Comparison of ENCODE assay signal across 23 cellular contexts in the genomic region with DNA sequence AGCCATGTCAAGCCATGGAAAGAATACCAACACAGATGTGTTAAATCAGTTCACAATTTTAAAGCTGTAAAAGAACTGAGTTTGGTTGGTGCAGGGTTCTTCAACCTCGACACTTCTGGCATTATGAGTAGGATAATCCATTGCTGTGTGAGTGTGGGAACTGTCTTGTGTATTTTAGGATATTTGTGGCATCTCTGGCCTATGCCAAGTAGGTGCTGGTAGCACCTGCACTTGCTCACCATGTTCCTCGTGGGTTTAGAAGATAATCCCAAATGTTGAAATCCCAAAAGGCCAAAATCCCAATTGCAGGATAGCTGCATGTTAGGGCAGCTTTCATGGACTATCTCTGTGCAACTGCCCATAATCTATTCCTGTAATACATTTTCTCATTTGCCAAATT. TPM values are rescaled to one million over a fixed set of nuclear protein-coding genes. Genes with fewer than 3 reads are reported as not detected.
DNase-seq lines count a peak whose midpoint lies in the region; ATAC-seq, FAIRE-seq and TF ChIP-seq lines count a peak whose summit lies in the region.
"Had no signal": no experiment of that assay in that cellular context is flagged by ENCODE, and none has a peak within 500 bp of the region (broad histone marks: within the 10 kb centered on the region; RNA-seq: fewer than 3 reads in every experiment).

No MANE protein-coding gene starts in this region.

- no peaks in the 10 kb centered on the region for H3K9me3 ChIP-seq in CD8-positive, alpha-beta memory T cell (ENCODE audit: low read length)
- H3K9me3 ChIP-seq in GM12878 (replicated peaks; ENCODE audit: control insufficient read depth, insufficient read depth, low read length) (no peaks in the 10 kb centered on the region), neutrophil (no peaks in the 10 kb centered on the region)
- H3K9me3 ChIP-seq: A549, BE2C, Caco-2 had no signal

- ATAC-seq in GM12878: no peak
- ATAC-seq in GM18519 (IDR thresholded peaks at IDR 0.05; ENCODE audit: low FRiP score, unreplicated experiment): no peak
- ATAC-seq: A549 had no signal

- H3K79me2 ChIP-seq in GM12878 (ENCODE audit: control insufficient read depth, insufficient read depth, low read length): peaks cover 23% of the 10 kb centered on the region

- no TSS peak for BruUV-seq in GM12878 (replicated peaks; lab: Mats Ljungman, UMichigan)

- H3K36me3 Mint-ChIP-seq in activated naive CD8-positive, alpha-beta T cell: peaks cover 11% of the 10 kb centered on the region
- H3K36me3 Mint-ChIP-seq in activated naive CD8-positive, alpha-beta T cell treated with anti-CD3 and anti-CD28 coated beads for 36 hours: peaks cover 64% of the 10 kb centered on the region
- peaks cover 0 to 22% (median 3%) of the 10 kb centered on the region in 3 donors for H3K36me3 Mint-ChIP-seq in CD8-positive, alpha-beta memory T cell

- no peak for DNase-seq in activated naive CD8-positive, alpha-beta T cell treated with anti-CD3 and anti-CD28 coated beads for 36 hours
- no peak for DNase-seq in CD8-positive, alpha-beta memory T cell
- no peak for DNase-seq in GM12878 (ENCODE audit: low read depth, low spot score)
- no peak for DNase-seq in stimulated activated CD4-positive, alpha-beta T cell treated with anti-CD3 and anti-CD28 coated beads, Interleukin-12 subunit alpha, Interleukin-12 subunit beta, amount 100 ng/mL, for 4 hours
- DNase-seq: BE2C; Caco-2; NCI-H1105; NCI-H146; NCI-H2029; NCI-H226; NCI-H510A treated with DMSO at 0.1 percent for 48 hours; NCI-H748 treated with DMSO at 0.1 percent for 48 hours; NK-92 treated with Interleukin-12 subunit alpha and Interleukin-12 subunit beta, amount 100 ng/mL, for 24 hours; SIG-M5 had no signal

- H3K27ac ChIP-seq in CD8-positive, alpha-beta memory T cell (ENCODE audit: low read depth, low read length): no peak overlapping the region
- H3K27ac ChIP-seq in GM12878 (ENCODE audit: control insufficient read depth, insufficient read depth) (no peak overlapping the region), neutrophil (peak overlapping the region; percentile 97)
- H3K27ac ChIP-seq: A549, RWPE1 had no signal

- H3K4me1 ChIP-seq in CD8-positive, alpha-beta memory T cell (ENCODE audit: insufficient read depth, low read length): peaks cover 28% of the 10 kb centered on the region
- H3K4me1 ChIP-seq in GM12878 (ENCODE audit: control insufficient read depth, insufficient read depth, low read length) (peaks cover 4% of the 10 kb centered on the region), neutrophil (ENCODE audit: control insufficient read depth in 1 of 2, insufficient read depth in 1 of 2, low read depth in 1 of 2, low read length in 1 of 2) (peaks cover 34 to 44% of the 10 kb centered on the region in 2 experiments)
- H3K4me1 ChIP-seq: BE2C had no signal

- H3K9me3 Mint-ChIP-seq in activated naive CD8-positive, alpha-beta T cell (ENCODE audit: low read depth): no peaks in the 10 kb centered on the region
- H3K9me3 Mint-ChIP-seq in activated naive CD8-positive, alpha-beta T cell treated with anti-CD3 and anti-CD28 coated beads for 36 hours: peaks cover 9% of the 10 kb centered on the region
- H3K9me3 Mint-ChIP-seq in CD8-positive, alpha-beta memory T cell: no peaks in the 10 kb centered on the region
- H3K9me3 Mint-ChIP-seq: IgD-negative memory B cell had no signal

- H4K20me1 ChIP-seq in GM12878 (ENCODE audit: control insufficient read depth, insufficient read depth): no peaks in the 10 kb centered on the region

- SMC1A ChIA-PET in GM12878 (lab: Charles Lee; ENCODE audit: uncharacterized antibody, unreplicated experiment): interaction anchor here (0.7 kb wide), 1 partner anchor 9 kb away, joined by 3 read pairs; no protein-coding TSS in a partner anchor

- H3K4me3 ChIP-seq in CD8-positive, alpha-beta memory T cell (ENCODE audit: low read length): no peak overlapping the region
- H3K4me3 ChIP-seq in GM12878 (no peak overlapping the region), neutrophil (ENCODE audit: low read depth in 1 of 2, low read length in 1 of 2) (no peak overlapping the region)
- H3K4me3 ChIP-seq: A549 had no signal

- peak overlapping the region; percentile 22 for H3K27ac Mint-ChIP-seq in activated naive CD8-positive, alpha-beta T cell
- no peak overlapping the region for H3K27ac Mint-ChIP-seq in activated naive CD8-positive, alpha-beta T cell treated with anti-CD3 and anti-CD28 coated beads for 36 hours
- H3K27ac Mint-ChIP-seq in CD8-positive, alpha-beta memory T cell: peak overlapping the region in 5 of 8 donors; percentile 54 to 95 (median 66)

- 91% methylated on average over 2 of the region's 2 CpGs for WGBS in GM12878 (ENCODE audit: insufficient coverage, insufficient replicate concordance, low lambda C conversion rate, missing lambda C conversion rate)

- H3K27me3 Mint-ChIP-seq in activated naive CD8-positive, alpha-beta T cell: no peaks in the 10 kb centered on the region
- no peaks in the 10 kb centered on the region for H3K27me3 Mint-ChIP-seq in activated naive CD8-positive, alpha-beta T cell treated with anti-CD3 and anti-CD28 coated beads for 36 hours
- H3K27me3 Mint-ChIP-seq in CD8-positive, alpha-beta memory T cell: peaks cover 0 to 2% of the 10 kb centered on the region in 2 donors
- H3K27me3 Mint-ChIP-seq: IgD-negative memory B cell had no signal

- no peak for TF ChIP-seq EP300 in GM12878 (IDR thresholded peaks at IDR 0.05; ENCODE audit: borderline replicate concordance in 1 of 2, control insufficient read depth in 1 of 2, low read depth in 2 of 2, low read length in 2 of 2)

- CTCF ChIA-PET in CD8-positive, alpha-beta memory T cell (lab: Charles Lee): interaction anchor here (3.8 kb wide), 1 partner anchor 8 kb away, joined by 18 read pairs; no protein-coding TSS in a partner anchor
- CTCF ChIA-PET in GM12878 (lab: Yijun Ruan, JAX): interaction anchor here (4.2 kb wide), 1 partner anchor 9 kb away, joined by 22 read pairs; no protein-coding TSS in a partner anchor

- in situ Hi-C loops in GM12878 (cut with MboI): loop anchor here (25.0 kb wide), 1 partner anchor 611 kb away; no protein-coding TSS in a partner anchor

- POLR2A ChIA-PET in CD8-positive, alpha-beta memory T cell (lab: Charles Lee): no interaction called here
- POLR2A ChIA-PET in GM12878 (lab: Charles Lee): no interaction called here

- H3K4me1 Mint-ChIP-seq in activated naive CD8-positive, alpha-beta T cell (ENCODE audit: low read depth): peaks cover 66% of the 10 kb centered on the region
- H3K4me1 Mint-ChIP-seq in activated naive CD8-positive, alpha-beta T cell treated with anti-CD3 and anti-CD28 coated beads for 36 hours: peaks cover 63% of the 10 kb centered on the region
- peaks cover 43 to 66% (median 64%) of the 10 kb centered on the region in 3 donors for H3K4me1 Mint-ChIP-seq in CD8-positive, alpha-beta memory T cell

- TF ChIP-seq CTCF in GM12878 (IDR thresholded peaks at IDR 0.05 in 2 of 3, conservative IDR thresholded peaks at IDR 0.05 in 1 of 3; ENCODE audit: control insufficient read depth in 2 of 3, extremely low read depth in 1 of 3, insufficient read depth in 1 of 3, low read depth in 3 of 3, low read length in 3 of 3): no peak
- no peak for TF ChIP-seq CTCF in neutrophil (IDR thresholded peaks at IDR 0.05)

- H3K4me2 ChIP-seq in GM12878 (ENCODE audit: control insufficient read depth, insufficient read depth): no peak overlapping the region
- H3K4me2 ChIP-seq: A549 had no signal

- no peak overlapping the region for H3K4me3 Mint-ChIP-seq in activated naive CD8-positive, alpha-beta T cell
- no peak overlapping the region for H3K4me3 Mint-ChIP-seq in activated naive CD8-positive, alpha-beta T cell treated with anti-CD3 and anti-CD28 coated beads for 36 hours
- H3K4me3 Mint-ChIP-seq in CD8-positive, alpha-beta memory T cell: peak overlapping the region in 1 of 7 donors; percentile 37

- no peak for TF ChIP-seq RAD21 in GM12878 (IDR thresholded peaks at IDR 0.05; ENCODE audit: insufficient read depth, low read depth, low read length)

- FAIRE-seq in GM12878 (lab: Jason Lieb, UNC): no peak
- FAIRE-seq: A549, GM12892 had no signal

- no peak overlapping the region for H2AFZ ChIP-seq in GM12878 (ENCODE audit: control insufficient read depth, low read depth, low read length)

- intact Hi-C loops in GM12878 (cut with micrococcal nuclease; ENCODE audit: unreplicated experiment): loop anchor here (10.0 kb wide), 1 partner anchor 283 kb away; no protein-coding TSS in a partner anchor

- no peak for TF ChIP-seq POLR2A in GM12878 (IDR thresholded peaks at IDR 0.05; ENCODE audit: low read depth, low read length)

- H3K27me3 ChIP-seq in CD8-positive, alpha-beta memory T cell (ENCODE audit: insufficient read depth, low read length, poor library complexity, severe bottlenecking): no peaks in the 10 kb centered on the region
- H3K27me3 ChIP-seq in GM12878 (replicated peaks in 1 of 2; ENCODE audit: control insufficient read depth in 2 of 2, insufficient read depth in 2 of 2, low read length in 1 of 2): no peaks in the 10 kb centered on the region
- no peaks in the 10 kb centered on the region for H3K27me3 ChIP-seq in neutrophil
- H3K27me3 ChIP-seq: BE2C had no signal

- no peak overlapping the region for H3K9ac ChIP-seq in GM12878 (ENCODE audit: control insufficient read depth, insufficient read depth, low read length)

- H3K36me3 ChIP-seq in CD8-positive, alpha-beta memory T cell (ENCODE audit: insufficient read depth, low read length): no peaks in the 10 kb centered on the region
- H3K36me3 ChIP-seq in GM12878 (ENCODE audit: control insufficient read depth in 2 of 2, insufficient read depth in 2 of 2, low read length in 1 of 2) (no peaks in the 10 kb centered on the region; a peak in 1 of 4 replicates), neutrophil (peaks cover 9% of the 10 kb centered on the region)
- H3K36me3 ChIP-seq: BE2C had no signal

- RAD21 ChIA-PET in GM12878 (lab: Charles Lee; ENCODE audit: unreplicated experiment): no interaction called here

RNA-seq across cellular contexts. Expression of a gene that starts 3.8 kb away (rescaled TPM):
- 10 to 100 TPM; 10.6 to 11.9 TPM for total RNA-seq in activated naive CD8-positive, alpha-beta T cell treated with anti-CD3 and anti-CD28 coated beads for 36 hours
- 10 to 100 TPM; 14.1 to 14.8 TPM for total RNA-seq in CD8-positive, alpha-beta memory T cell
- polyA plus RNA-seq in CD8-positive, alpha-beta memory T cell: 41.3 TPM
- 0.64 and 0.86 TPM in 2 replicates for total RNA-seq in GM12878 (2013; cell fraction: nucleolus; rRNA removed)
- 12.5 and 17.4 TPM in 2 replicates for total RNA-seq in GM12878 (2014; rRNA removed)
- total RNA-seq in GM12878 (2014; rRNA removed; fragmentation: Illumina TruSeq; extraction: Trizol): 25.4 and 26.9 TPM in 2 replicates
- 10.6 and 11.4 TPM in 2 replicates for total RNA-seq in GM12878 (2021)
- polyA plus RNA-seq in GM12878 (2011; ENCODE audit: low read depth): 4.1 TPM
- polyA plus RNA-seq in GM12878 (2011; rRNA removed): 3.8 and 6.5 TPM in 2 replicates
- polyA plus RNA-seq in GM12878 (2011; cell fraction: cytosol; rRNA removed): 0.72 and 1.1 TPM in 2 replicates
- 0.67 and 1.3 TPM in 2 replicates for polyA plus RNA-seq in GM12878 (2011; cell fraction: nucleus; rRNA removed)
- polyA plus RNA-seq in GM12878 (2012): 7.9 and 14.6 TPM in 2 replicates
- 27.2 and 37.2 TPM in 2 replicates for polyA plus RNA-seq in GM12878 (2014; fragmentation: Illumina TruSeq; extraction: Trizol)
- polyA plus RNA-seq in GM12878 (2014; fragmentation: Nextera tagmentation; extraction: Ambion mirVana): 10 to 100 TPM; 12.4 to 14.0 TPM
- polyA plus RNA-seq in GM12878 (2014; rRNA removed): 8.3 and 10.0 TPM in 2 replicates
- polyA plus RNA-seq in GM12878 (2016; fragmentation: Nextera tagmentation; extraction: Ambion mirVana): 10 to 100 TPM in 1 of 2 experiments, 1 to 10 TPM in 1; 9.7 to 15.2 TPM
- 0.44 and 0.82 TPM in 2 replicates for polyA minus RNA-seq in GM12878 (2011; rRNA and poly(A)+ RNA removed)
- polyA minus RNA-seq in GM12878 (2011; cell fraction: cytosol; rRNA and poly(A)+ RNA removed): 0.83 TPM in 1 of 2 replicates, not detected in the other
- polyA minus RNA-seq in GM12878 (2011; cell fraction: nucleus; rRNA and poly(A)+ RNA removed): 0.24 and 0.29 TPM in 2 replicates

RNA-seq across cellular contexts. Expression of a gene that starts 15.8 kb away (rescaled TPM):
- total RNA-seq in activated naive CD8-positive, alpha-beta T cell treated with anti-CD3 and anti-CD28 coated beads for 36 hours: not detected
- not detected for total RNA-seq in CD8-positive, alpha-beta memory T cell
- not detected for polyA plus RNA-seq in CD8-positive, alpha-beta memory T cell
- not detected in 2 replicates for total RNA-seq in GM12878 (2013; cell fraction: nucleolus; rRNA removed)
- total RNA-seq in GM12878 (2014; rRNA removed) (not detected in 2 replicates), GM12878 (2014; rRNA removed; fragmentation: Illumina TruSeq; extraction: Trizol) (not detected in 2 replicates), GM12878 (2021) (not detected in 2 replicates)
- polyA plus RNA-seq in GM12878 (2011; ENCODE audit: low read depth): not detected
- polyA plus RNA-seq in GM12878 (2011; rRNA removed) (not detected in 2 replicates), GM12878 (2014; fragmentation: Illumina TruSeq; extraction: Trizol) (not detected in 2 replicates), GM12878 (2014; fragmentation: Nextera tagmentation; extraction: Ambion mirVana) (not detected), GM12878 (2014; rRNA removed) (0.04 TPM in 1 of 2 replicates, not detected in the other), GM12878 (2016; fragmentation: Nextera tagmentation; extraction: Ambion mirVana) (under 1 TPM in 1 of 2 experiments, not detected in 1; 0.09 TPM)
- polyA plus RNA-seq in GM12878 (2011; cell fraction: cytosol; rRNA removed): not detected in 2 replicates
- polyA plus RNA-seq in GM12878 (2011; cell fraction: nucleus; rRNA removed): not detected in 2 replicates
- not detected in 2 replicates for polyA plus RNA-seq in GM12878 (2012)
- not detected in 2 replicates for polyA minus RNA-seq in GM12878 (2011; rRNA and poly(A)+ RNA removed)
- not detected in 2 replicates for polyA minus RNA-seq in GM12878 (2011; cell fraction: cytosol; rRNA and poly(A)+ RNA removed)
- polyA minus RNA-seq in GM12878 (2011; cell fraction: nucleus; rRNA and poly(A)+ RNA removed): not detected in 2 replicates
- total RNA-seq: Caco-2, G401, H4 had no signal
- polyA plus RNA-seq: A549, IgD-negative memory B cell had no signal

RNA-seq across cellular contexts. Expression of a gene that starts 35.4 kb away (rescaled TPM):
- 10 to 100 TPM; 39.1 to 40.1 TPM for total RNA-seq in activated naive CD8-positive, alpha-beta T cell treated with anti-CD3 and anti-CD28 coated beads for 36 hours
- 10 to 100 TPM; 35.8 to 42.7 TPM for total RNA-seq in CD8-positive, alpha-beta memory T cell
- not detected for polyA plus RNA-seq in CD8-positive, alpha-beta memory T cell
- not detected in 2 replicates for total RNA-seq in GM12878 (2013; cell fraction: nucleolus; rRNA removed)
- total RNA-seq in GM12878 (2014; rRNA removed) (102 and 117 TPM in 2 replicates), GM12878 (2014; rRNA removed; fragmentation: Illumina TruSeq; extraction: Trizol) (40.1 and 56.4 TPM in 2 replicates), GM12878 (2021) (12.3 and 12.8 TPM in 2 replicates)
- not detected for polyA plus RNA-seq in GM12878 (2011; ENCODE audit: low read depth)
- polyA plus RNA-seq in GM12878 (2011; rRNA removed) (7.8 and 12.0 TPM in 2 replicates), GM12878 (2014; fragmentation: Illumina TruSeq; extraction: Trizol) (not detected in 2 replicates), GM12878 (2014; fragmentation: Nextera tagmentation; extraction: Ambion mirVana) (10 to 100 TPM in 1 of 2 experiments, not detected in 1; 10.7 TPM), GM12878 (2014; rRNA removed) (not detected in 2 replicates), GM12878 (2016; fragmentation: Nextera tagmentation; extraction: Ambion mirVana) (not detected)
- not detected in 2 replicates for polyA plus RNA-seq in GM12878 (2011; cell fraction: cytosol; rRNA removed)
- polyA plus RNA-seq in GM12878 (2011; cell fraction: nucleus; rRNA removed): not detected in 2 replicates
- not detected in 2 replicates for polyA plus RNA-seq in GM12878 (2012)
- polyA minus RNA-seq in GM12878 (2011; rRNA and poly(A)+ RNA removed): 63.8 TPM in 1 of 2 replicates, not detected in the other
- polyA minus RNA-seq in GM12878 (2011; cell fraction: cytosol; rRNA and poly(A)+ RNA removed): 56.1 and 58.3 TPM in 2 replicates
- polyA minus RNA-seq in GM12878 (2011; cell fraction: nucleus; rRNA and poly(A)+ RNA removed): 145 and 304 TPM in 2 replicates
- total RNA-seq: G401, H4 had no signal
- polyA plus RNA-seq: IgD-negative memory B cell had no signal
